8 cellular contexts compared by ENCODE assay signal in the genomic region with DNA sequence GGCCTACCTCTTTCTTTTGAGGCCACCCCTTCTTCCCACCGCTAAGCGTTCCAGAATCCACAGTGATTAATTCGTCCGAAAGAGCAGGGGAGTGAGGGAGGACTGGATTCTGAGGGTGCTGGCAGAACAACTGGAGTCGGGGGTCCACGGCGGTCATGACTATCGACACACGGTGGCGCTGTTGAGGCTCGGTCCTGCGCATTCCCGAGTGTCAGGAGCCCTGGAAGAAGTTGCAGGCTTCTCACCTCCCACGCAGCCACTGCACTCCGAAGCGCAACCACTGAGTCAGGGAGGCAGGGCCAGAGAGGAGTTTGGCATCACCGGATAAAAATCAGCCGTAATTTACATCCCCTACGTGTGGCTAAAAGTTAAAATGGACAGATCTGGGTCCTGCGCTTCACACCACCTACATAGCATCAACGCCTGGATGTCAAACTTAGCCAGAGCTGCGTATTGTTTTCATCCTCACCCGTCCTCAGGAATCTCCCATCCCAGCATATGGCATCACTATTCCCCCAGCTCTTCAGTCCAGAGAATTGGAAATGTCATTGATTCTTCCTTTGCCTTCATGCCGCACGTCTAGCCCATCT. TPM values are rescaled to one million over a fixed set of nuclear protein-coding genes. Genes with fewer than 3 reads are reported as not detected.
DNase-seq lines count a peak whose midpoint lies in the region; ATAC-seq and TF ChIP-seq lines count a peak whose summit lies in the region.

No MANE protein-coding gene starts in this region.

- H2AFZ ChIP-seq in SK-N-SH (ENCODE audit: low read depth): peak overlapping the region; percentile 1; the same call in 1 of the 2 replicates

- DNase-seq in CD4-positive, alpha-beta T cell: peak; percentile 60 to 82 (median 69)
- DNase-seq in HuH-7 (ENCODE audit: low spot score) (peak; percentile 100), SK-N-SH (peak; percentile 90), head of caudate nucleus (peak; percentile 67 to 93 (median 83)), posterior cingulate gyrus (peak; percentile 62 to 96 (median 82)), upper lobe of left lung (peak; percentile 83 to 87)
- DNase-seq in activated naive CD4-positive, alpha-beta T cell treated with anti-CD3 and anti-CD28 coated beads, Interleukin-2, amount 50 U/mL, for 16 hours: peak; percentile 76

- H3K9me3 ChIP-seq in CD4-positive, alpha-beta T cell (ENCODE audit: control insufficient read depth, low read length): peaks cover 5% of the 10 kb centered on the region
- H3K9me3 ChIP-seq in SK-N-SH (no peaks in the 10 kb centered on the region), upper lobe of left lung (no peaks in the 10 kb centered on the region)

- no peak overlapping the region for H3K9ac ChIP-seq in SK-N-SH

- 23% methylated on average over 19 of the region's 25 CpGs for WGBS in SK-N-SH (ENCODE audit: low lambda C conversion rate)
- 16 to 24% methylated on average over 17 to 25 of the region's 25 CpGs for WGBS in upper lobe of left lung, 2 donors

- peaks cover 7% of the 10 kb centered on the region for H3K9me3 Mint-ChIP-seq in CD4-positive, alpha-beta T cell

- no peak for TF ChIP-seq POLR2A in upper lobe of left lung (IDR thresholded peaks at IDR 0.05)

- H3K36me3 Mint-ChIP-seq in CD4-positive, alpha-beta T cell (ENCODE audit: low read depth): no peaks in the 10 kb centered on the region

- TF ChIP-seq EP300 in SK-N-SH (IDR thresholded peaks at IDR 0.05; ENCODE audit: borderline replicate concordance in 1 of 2, low read depth in 1 of 2, low read length in 1 of 2): no peak
- TF ChIP-seq EP300 in upper lobe of left lung (IDR thresholded peaks at IDR 0.05): no peak

- intact Hi-C loops in CD4-positive, alpha-beta T cell (cut with DNase I, micrococcal nuclease): loop anchor here (1.0 to 5.0 kb wide), 4 partner anchors 60 to 253 kb away; a partner anchor contains a TSS
- intact Hi-C loops in head of caudate nucleus (cut with DNase I) (loop anchor here (5.0 to 10.0 kb wide), 2 partner anchors 103 to 266 kb away; a partner anchor contains a TSS), posterior cingulate gyrus (cut with DNase I) (loop anchor here (2.0 to 10.0 kb wide), 2 partner anchors 100 to 266 kb away; a partner anchor contains a TSS)

- peak; percentile 85 for TF ChIP-seq CTCF in CD4-positive, alpha-beta T cell (IDR thresholded peaks at IDR 0.05)
- TF ChIP-seq CTCF in SK-N-SH (IDR thresholded peaks at IDR 0.05) (peak; percentile 81), upper lobe of left lung (IDR thresholded peaks at IDR 0.05) (peak; percentile 77 to 88 (median 86))

- no peaks in the 10 kb centered on the region for H4K20me1 ChIP-seq in SK-N-SH (ENCODE audit: insufficient read depth)

- H3K36me3 ChIP-seq in SK-N-SH (replicated peaks in 1 of 2; ENCODE audit: control insufficient read depth in 1 of 2, insufficient read depth in 2 of 2, low read length in 1 of 2): no peaks in the 10 kb centered on the region
- no peaks in the 10 kb centered on the region for H3K36me3 ChIP-seq in upper lobe of left lung

- peak; percentile 77 for TF ChIP-seq RAD21 in SK-N-SH (IDR thresholded peaks at IDR 0.05; ENCODE audit: low read length)

- CTCF ChIA-PET in CD4-positive, alpha-beta T cell (lab: Charles Lee): interaction anchor here (0.9 to 5.5 kb wide), 5 partner anchors 14 to 170 kb away, joined by 3 to 75 read pairs (median 3); a partner anchor contains a TSS
- CTCF ChIA-PET in SK-N-SH (lab: Yijun Ruan, JAX): interaction anchor here (0.6 to 5.3 kb wide), 24 partner anchors 10 to 255 kb away, joined by 3 to 54 read pairs (median 4); a partner anchor contains a TSS

- H3K27ac ChIP-seq in CD4-positive, alpha-beta T cell (ENCODE audit: low read depth, low read length): no peak overlapping the region
- no peak overlapping the region for H3K27ac ChIP-seq in SK-N-SH (ENCODE audit: low read depth in 2 of 2, low read length in 1 of 2)
- no peak overlapping the region for H3K27ac ChIP-seq in upper lobe of left lung

- H3K4me3 Mint-ChIP-seq in CD4-positive, alpha-beta T cell: no peak overlapping the region

- H3K79me2 ChIP-seq in SK-N-SH (ENCODE audit: insufficient read depth): no peaks in the 10 kb centered on the region

- H3K4me1 ChIP-seq in SK-N-SH (ENCODE audit: control insufficient read depth in 1 of 2, insufficient read depth in 2 of 2, low read depth in 1 of 2, low read length in 1 of 2) (peaks cover 0 to 2% of the 10 kb centered on the region in 2 experiments; a peak in 1 of 4 replicates), upper lobe of left lung (peaks cover 3 to 8% (median 5%) of the 10 kb centered on the region in 4 donors)

- ATAC-seq in CD4-positive, alpha-beta T cell (ENCODE audit: poor library complexity): peak; percentile 82
- ATAC-seq in upper lobe of left lung (ENCODE audit: low FRiP score in 2 of 2): peak; percentile 80 to 97
- ATAC-seq in HG03565 (IDR thresholded peaks at IDR 0.05; ENCODE audit: unreplicated experiment): no peak

- H3K9me2 ChIP-seq in SK-N-SH: no peaks in the 10 kb centered on the region

- no peaks in the 10 kb centered on the region for H3F3A ChIP-seq in SK-N-SH (replicated peaks; ENCODE audit: insufficient read depth)

- H3K27me3 Mint-ChIP-seq in CD4-positive, alpha-beta T cell: peaks cover 6% of the 10 kb centered on the region

- H3K4me2 ChIP-seq in SK-N-SH: peak overlapping the region; percentile 11; the same call in 1 of the 2 replicates

- no peak overlapping the region for H3K27ac Mint-ChIP-seq in CD4-positive, alpha-beta T cell

- H3K4me3 ChIP-seq in SK-N-SH (ENCODE audit: low read depth in 2 of 2, low read length in 1 of 2) (no peak overlapping the region), upper lobe of left lung (no peak overlapping the region)

- H3K27me3 ChIP-seq in CD4-positive, alpha-beta T cell (ENCODE audit: control insufficient read depth, insufficient read depth, low read length): no peaks in the 10 kb centered on the region
- H3K27me3 ChIP-seq in SK-N-SH (ENCODE audit: insufficient read depth) (no peaks in the 10 kb centered on the region; the same call in 1 of the 2 replicates), upper lobe of left lung (no peaks in the 10 kb centered on the region)

- POLR2A ChIA-PET in CD4-positive, alpha-beta T cell (lab: Charles Lee): interaction anchor here (0.6 to 1.3 kb wide), 3 partner anchors 38 to 99 kb away, joined by 3 to 25 read pairs (median 3); a partner anchor contains a TSS
- POLR2A ChIA-PET in SK-N-SH (lab: Yijun Ruan, JAX): interaction anchor here (4.3 kb wide), 1 partner anchor 99 kb away, joined by 21 read pairs; a partner anchor contains a TSS

- peaks cover 8% of the 10 kb centered on the region for H3K4me1 Mint-ChIP-seq in CD4-positive, alpha-beta T cell (ENCODE audit: low read depth)

TF ChIP-seq in SK-N-SH, 30 proteins besides CTCF, POLR2A, EP300 and RAD21 (continues in another document):
- TF ChIP-seq, protein P1, sequence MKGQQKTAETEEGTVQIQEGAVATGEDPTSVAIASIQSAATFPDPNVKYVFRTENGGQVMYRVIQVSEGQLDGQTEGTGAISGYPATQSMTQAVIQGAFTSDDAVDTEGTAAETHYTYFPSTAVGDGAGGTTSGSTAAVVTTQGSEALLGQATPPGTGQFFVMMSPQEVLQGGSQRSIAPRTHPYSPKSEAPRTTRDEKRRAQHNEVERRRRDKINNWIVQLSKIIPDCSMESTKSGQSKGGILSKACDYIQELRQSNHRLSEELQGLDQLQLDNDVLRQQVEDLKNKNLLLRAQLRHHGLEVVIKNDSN (IDR thresholded peaks at IDR 0.05; ENCODE audit: borderline replicate concordance, low read depth): no peak
- TF ChIP-seq FOSL2 (IDR thresholded peaks at IDR 0.05; ENCODE audit: borderline replicate concordance, low read depth): no peak
- TF ChIP-seq, protein P2, sequence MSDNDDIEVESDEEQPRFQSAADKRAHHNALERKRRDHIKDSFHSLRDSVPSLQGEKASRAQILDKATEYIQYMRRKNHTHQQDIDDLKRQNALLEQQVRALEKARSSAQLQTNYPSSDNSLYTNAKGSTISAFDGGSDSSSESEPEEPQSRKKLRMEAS (IDR thresholded peaks at IDR 0.05; ENCODE audit: low read depth): peak; percentile 67
- TF ChIP-seq, protein P3, sequence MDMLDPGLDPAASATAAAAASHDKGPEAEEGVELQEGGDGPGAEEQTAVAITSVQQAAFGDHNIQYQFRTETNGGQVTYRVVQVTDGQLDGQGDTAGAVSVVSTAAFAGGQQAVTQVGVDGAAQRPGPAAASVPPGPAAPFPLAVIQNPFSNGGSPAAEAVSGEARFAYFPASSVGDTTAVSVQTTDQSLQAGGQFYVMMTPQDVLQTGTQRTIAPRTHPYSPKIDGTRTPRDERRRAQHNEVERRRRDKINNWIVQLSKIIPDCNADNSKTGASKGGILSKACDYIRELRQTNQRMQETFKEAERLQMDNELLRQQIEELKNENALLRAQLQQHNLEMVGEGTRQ (IDR thresholded peaks at IDR 0.05; ENCODE audit: borderline replicate concordance, low read depth, low read length): no peak
- no peak for TF ChIP-seq MEF2A (IDR thresholded peaks at IDR 0.05; ENCODE audit: borderline replicate concordance, low read depth)
- TF ChIP-seq MXI1 (IDR thresholded peaks at IDR 0.05; ENCODE audit: low read depth, low read length): peak; percentile 29; the same call in 1 of the 2 replicates

RNA-seq across cellular contexts. Expression of a gene that starts 10.7 kb away (rescaled TPM):
- total RNA-seq in CD4-positive, alpha-beta T cell: 10 to 100 TPM; 16.0 to 16.8 TPM
- polyA plus RNA-seq in SK-N-SH (2012; rRNA removed): 57.2 and 60.1 TPM in 2 replicates
- 37.6 and 48.6 TPM in 2 replicates for polyA plus RNA-seq in SK-N-SH (2012; cell fraction: cytosol; rRNA removed)
- 115 and 131 TPM in 2 replicates for polyA plus RNA-seq in SK-N-SH (2012; cell fraction: nucleus; rRNA removed)
- 10 to 100 TPM; 28.5 to 81.7 (median 40.3) TPM for total RNA-seq in upper lobe of left lung

RNA-seq across cellular contexts. Expression of a gene that starts 13.8 kb away (rescaled TPM):
- total RNA-seq in CD4-positive, alpha-beta T cell: under 1 TPM; 0.22 to 0.25 TPM
- 0.06 and 0.21 TPM in 2 replicates for polyA plus RNA-seq in SK-N-SH (2012; rRNA removed)
- polyA plus RNA-seq in SK-N-SH (2012; cell fraction: cytosol; rRNA removed): 0.14 and 0.15 TPM in 2 replicates
- 0.12 and 0.22 TPM in 2 replicates for polyA plus RNA-seq in SK-N-SH (2012; cell fraction: nucleus; rRNA removed)
- total RNA-seq in upper lobe of left lung: 1 to 10 TPM in 1 of 6 donors, under 1 TPM in 4, not detected in 1; 0.20 to 4.2 (median 0.44) TPM

RNA-seq across cellular contexts. Expression of a gene that starts 13.9 kb away (rescaled TPM):
- 10 to 100 TPM; 25.4 to 26.3 TPM for total RNA-seq in CD4-positive, alpha-beta T cell
- polyA plus RNA-seq in SK-N-SH (2012; rRNA removed): 54.7 and 56.1 TPM in 2 replicates
- polyA plus RNA-seq in SK-N-SH (2012; cell fraction: cytosol; rRNA removed): 16.0 and 21.1 TPM in 2 replicates
- 287 and 291 TPM in 2 replicates for polyA plus RNA-seq in SK-N-SH (2012; cell fraction: nucleus; rRNA removed)
- 10 to 100 TPM; 24.3 to 82.8 (median 34.0) TPM for total RNA-seq in upper lobe of left lung

RNA-seq across cellular contexts. Expression of a gene that starts 32.4 kb away (rescaled TPM):
- total RNA-seq in CD4-positive, alpha-beta T cell: under 1 TPM; 0.14 to 0.22 TPM
- polyA plus RNA-seq in SK-N-SH (2012; rRNA removed): 0.02 and 0.03 TPM in 2 replicates
- 0.01 TPM in 1 of 2 replicates, not detected in the other for polyA plus RNA-seq in SK-N-SH (2012; cell fraction: cytosol; rRNA removed)
- 0.19 and 0.23 TPM in 2 replicates for polyA plus RNA-seq in SK-N-SH (2012; cell fraction: nucleus; rRNA removed)
- total RNA-seq in upper lobe of left lung: under 1 TPM in 1 of 6 donors, not detected in 5; 0.24 TPM

RNA-seq across cellular contexts. Expression of a gene that starts 33.3 kb away (rescaled TPM):
- total RNA-seq in CD4-positive, alpha-beta T cell: 10 to 100 TPM; 17.0 to 18.4 TPM
- polyA plus RNA-seq in SK-N-SH (2012; rRNA removed): 12.6 and 13.1 TPM in 2 replicates
- 9.6 and 12.5 TPM in 2 replicates for polyA plus RNA-seq in SK-N-SH (2012; cell fraction: cytosol; rRNA removed)
- 10.8 and 12.0 TPM in 2 replicates for polyA plus RNA-seq in SK-N-SH (2012; cell fraction: nucleus; rRNA removed)
- total RNA-seq in upper lobe of left lung: 10 to 100 TPM; 12.4 to 24.8 (median 14.1) TPM
